Comparison of ENCODE assay signal across 22 cellular contexts in genomic region chr14:46887144-46887543, GRCh38.
A peak's percentile ranks its signal among the peaks of the same experiment; 100 is the strongest.
DNase-seq lines count a peak whose midpoint lies in the region; ATAC-seq and TF ChIP-seq lines count a peak whose summit lies in the region.
"Had no signal": no experiment of that assay in that cellular context is flagged by ENCODE, and none has a peak within 500 bp of the region (broad histone marks: within the 10 kb centered on the region; RNA-seq: fewer than 3 reads in every experiment).

No MANE protein-coding gene starts in this region.

- POLR2A ChIA-PET in CD4-positive, alpha-beta T cell (lab: Charles Lee) = no interaction called here

- no peaks in the 10 kb centered on the region for H3K27me3 Mint-ChIP-seq in stimulated activated naive B cell treated with anti-CD40 and anti-IgM and Interleukin-4, amounts not matched to agents 10 μg/mL and 1 μg/mL and 100 μg/mL, for 72 hours
- no peaks in the 10 kb centered on the region for H3K27me3 Mint-ChIP-seq in CD4-positive, alpha-beta T cell
- H3K27me3 Mint-ChIP-seq: activated CD4-positive, alpha-beta T cell treated with anti-CD3 and anti-CD28 coated beads, Interleukin-2, amount 10 ng/mL, durations not matched to agents 7 days and 5 days had no signal

- no peak overlapping the region for H3K4me3 Mint-ChIP-seq in stimulated activated naive B cell treated with anti-CD40 and anti-IgM and Interleukin-4, amounts not matched to agents 10 μg/mL and 1 μg/mL and 100 μg/mL, for 72 hours
- H3K4me3 Mint-ChIP-seq in CD4-positive, alpha-beta T cell = no peak overlapping the region
- H3K4me3 Mint-ChIP-seq: activated CD4-positive, alpha-beta T cell treated with anti-CD3 and anti-CD28 coated beads, Interleukin-2, amount 10 ng/mL, durations not matched to agents 7 days and 5 days; neural progenitor cell had no signal

- H3K27ac Mint-ChIP-seq in stimulated activated naive B cell treated with anti-CD40 and anti-IgM and Interleukin-4, amounts not matched to agents 10 μg/mL and 1 μg/mL and 100 μg/mL, for 72 hours = no peak overlapping the region
- H3K27ac Mint-ChIP-seq in CD4-positive, alpha-beta T cell = no peak overlapping the region
- H3K27ac Mint-ChIP-seq: activated CD4-positive, alpha-beta T cell treated with anti-CD3 and anti-CD28 coated beads, Interleukin-2, amount 10 ng/mL, durations not matched to agents 7 days and 5 days; neural progenitor cell had no signal

- no peak for TF ChIP-seq CTCF in CD4-positive, alpha-beta T cell (IDR thresholded peaks at IDR 0.05)

- no peaks in the 10 kb centered on the region for H3K9me3 Mint-ChIP-seq in stimulated activated naive B cell treated with anti-CD40 and anti-IgM and Interleukin-4, amounts not matched to agents 10 μg/mL and 1 μg/mL and 100 μg/mL, for 72 hours
- no peaks in the 10 kb centered on the region for H3K9me3 Mint-ChIP-seq in CD4-positive, alpha-beta T cell
- H3K9me3 Mint-ChIP-seq: activated CD4-positive, alpha-beta T cell treated with anti-CD3 and anti-CD28 coated beads, Interleukin-2, amount 10 ng/mL, durations not matched to agents 7 days and 5 days; neural progenitor cell had no signal

- H3K27me3 ChIP-seq in CD4-positive, alpha-beta T cell (ENCODE audit: control insufficient read depth, insufficient read depth, low read length) = no peaks in the 10 kb centered on the region
- H3K27me3 ChIP-seq: gastroesophageal sphincter, neural progenitor cell, spleen, suprapubic skin had no signal

- no peak for DNase-seq in stimulated activated naive B cell treated with anti-CD40 and anti-IgM and Interleukin-4, amounts not matched to agents 10 μg/mL and 1 μg/mL and 100 μg/mL, for 72 hours
- no peak for DNase-seq in midbrain (lab: John Stamatoyannopoulos, UW)
- no peak for DNase-seq in CD4-positive, alpha-beta T cell
- DNase-seq in NCI-H2107 treated with DMSO at 0.1 percent for 48 hours (lab: John Stamatoyannopoulos, UW; ENCODE audit: unreplicated experiment) = no peak
- DNase-seq: activated CD4-positive, alpha-beta T cell treated with anti-CD3 and anti-CD28 coated beads, Interleukin-2, amount 10 ng/mL, durations not matched to agents 7 days and 5 days; activated CD8-positive, alpha-beta memory T cell treated with anti-CD3 and anti-CD28 coated beads, Interleukin-2, amount 50 U/mL, for 48 hours; activated gamma-delta T cell treated with Interleukin-2 at 50 U/mL for 16 hours; AML-193; COR-L47; erythroblast; left colon; NCI-H1092 treated with DMSO at 0.1 percent for 48 hours; NCI-H2171 treated with DMSO at 0.1 percent for 48 hours; NCI-H82; spleen had no signal

- H3K36me3 Mint-ChIP-seq in stimulated activated naive B cell treated with anti-CD40 and anti-IgM and Interleukin-4, amounts not matched to agents 10 μg/mL and 1 μg/mL and 100 μg/mL, for 72 hours = no peaks in the 10 kb centered on the region
- H3K36me3 Mint-ChIP-seq in CD4-positive, alpha-beta T cell (ENCODE audit: low read depth) = no peaks in the 10 kb centered on the region
- H3K36me3 Mint-ChIP-seq: neural progenitor cell had no signal

- CTCF ChIA-PET in CD4-positive, alpha-beta T cell (lab: Charles Lee) = no interaction called here

- ATAC-seq in GM19395 (IDR thresholded peaks at IDR 0.05; ENCODE audit: unreplicated experiment) (peak; percentile 79), HG02852 (IDR thresholded peaks at IDR 0.05; ENCODE audit: unreplicated experiment) (peak; percentile 86), HG03460 (IDR thresholded peaks at IDR 0.05; ENCODE audit: unreplicated experiment) (peak; percentile 59)
- ATAC-seq in stimulated activated naive B cell treated with anti-CD40 and anti-IgM and Interleukin-4, amounts not matched to agents 10 μg/mL and 1 μg/mL and 100 μg/mL, for 72 hours (replicated peaks) = peak; percentile 70 to 77
- no peak for ATAC-seq in CD4-positive, alpha-beta T cell (ENCODE audit: poor library complexity)
- ATAC-seq: gastroesophageal sphincter, K562, left colon had no signal

- intact Hi-C loops in CD4-positive, alpha-beta T cell (cut with DNase I, micrococcal nuclease) = no loop called here

- no peaks in the 10 kb centered on the region for H3K9me3 ChIP-seq in CD4-positive, alpha-beta T cell (ENCODE audit: control insufficient read depth, low read length)
- H3K9me3 ChIP-seq: gastroesophageal sphincter, spleen, suprapubic skin had no signal

- H3K27ac ChIP-seq in CD4-positive, alpha-beta T cell (ENCODE audit: low read depth, low read length) = no peak overlapping the region
- H3K27ac ChIP-seq: gastroesophageal sphincter, neural progenitor cell, spleen, suprapubic skin had no signal

- H3K4me1 Mint-ChIP-seq in stimulated activated naive B cell treated with anti-CD40 and anti-IgM and Interleukin-4, amounts not matched to agents 10 μg/mL and 1 μg/mL and 100 μg/mL, for 72 hours = peaks cover 0 to 1% of the 10 kb centered on the region in 2 donors
- H3K4me1 Mint-ChIP-seq in CD4-positive, alpha-beta T cell (ENCODE audit: low read depth) = no peaks in the 10 kb centered on the region
- H3K4me1 Mint-ChIP-seq: activated CD4-positive, alpha-beta T cell treated with anti-CD3 and anti-CD28 coated beads, Interleukin-2, amount 10 ng/mL, durations not matched to agents 7 days and 5 days; neural progenitor cell had no signal
